Comparison of ENCODE assay signal across 17 cellular contexts in the genomic region with DNA sequence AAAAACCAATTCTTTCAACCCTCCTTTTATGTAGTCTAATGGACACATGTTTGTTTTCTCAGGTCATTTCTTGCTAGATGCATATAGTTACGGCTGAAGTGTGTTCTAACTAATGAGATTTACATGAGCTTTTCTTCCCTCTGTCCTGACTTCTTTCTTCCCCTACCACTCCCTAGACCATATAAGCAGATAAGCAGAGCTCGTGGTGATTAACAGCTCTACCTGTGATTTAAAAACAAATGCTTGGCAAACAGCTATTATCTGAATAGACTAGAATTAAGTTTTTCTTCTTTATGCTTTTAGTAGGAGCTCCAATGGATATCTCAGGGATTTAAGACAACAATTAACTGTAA. TPM values are rescaled to one million over a fixed set of nuclear protein-coding genes. Genes with fewer than 3 reads are reported as not detected.
DNase-seq lines count a peak whose midpoint lies in the region; FAIRE-seq and TF ChIP-seq lines count a peak whose summit lies in the region.
"Had no signal": no experiment of that assay in that cellular context is flagged by ENCODE, and none has a peak within 500 bp of the region (broad histone marks: within the 10 kb centered on the region; RNA-seq: fewer than 3 reads in every experiment).

No MANE protein-coding gene starts in this region.

- H4K20me1 ChIP-seq in endothelial cell of umbilical vein (replicated peaks; ENCODE audit: control insufficient read depth, extremely low read depth, insufficient read depth, low read length) (peaks cover 22% of the 10 kb centered on the region), osteoblast (ENCODE audit: insufficient read depth, low read length) (peaks cover 82% of the 10 kb centered on the region)

- no peak for TF ChIP-seq POLR2A in endothelial cell of umbilical vein (IDR thresholded peaks at IDR 0.05; ENCODE audit: low read depth, low read length)

- H3K79me2 ChIP-seq in ACC112 (ENCODE audit: control insufficient read depth, insufficient read depth, low read length, unreplicated experiment) (peaks cover 86% of the 10 kb centered on the region), endothelial cell of umbilical vein (ENCODE audit: control insufficient read depth, insufficient read depth, low read length) (peaks cover 94% of the 10 kb centered on the region), osteoblast (ENCODE audit: insufficient read depth, low read length) (peaks cover 97% of the 10 kb centered on the region)

- no peak overlapping the region for H3K9ac ChIP-seq in endothelial cell of umbilical vein (replicated peaks; ENCODE audit: extremely low read depth, insufficient read depth, low read length)

- H3K36me3 ChIP-seq in ACC112 (ENCODE audit: insufficient read depth, low read length) (peaks cover 34% of the 10 kb centered on the region), endothelial cell of umbilical vein (ENCODE audit: control insufficient read depth in 2 of 2, extremely low read depth in 1 of 2, insufficient read depth in 2 of 2, low read length in 2 of 2) (peaks cover 22 to 25% of the 10 kb centered on the region in 2 experiments), osteoblast (ENCODE audit: insufficient read depth, low read length) (peaks cover 51% of the 10 kb centered on the region), BE2C (peaks cover 33% of the 10 kb centered on the region)

- dilution Hi-C loops in endothelial cell of umbilical vein (cut with MboI; ENCODE audit: extremely low pct_ligation_motif_present, low sequenced_read_pairs) = no loop called here

- peak; percentile 78 for DNase-seq in NCI-H82 (lab: John Stamatoyannopoulos, UW)
- no peak for DNase-seq in endothelial cell of umbilical vein (ENCODE audit: low read depth, low spot score)
- DNase-seq in osteoblast (ENCODE audit: insufficient read length, low spot score, missing footprints) = no peak
- DNase-seq in stimulated activated naive CD4-positive, alpha-beta T cell treated with Interleukin-2 at 50 U/mL for 16 hours (lab: John Stamatoyannopoulos, UW) = no peak
- no peak for DNase-seq in BE2C
- DNase-seq in cerebellar nuclear complex (lab: John Stamatoyannopoulos, UW) = no peak
- DNase-seq in C1 segment of cervical spinal cord (lab: John Stamatoyannopoulos, UW) = no peak
- DNase-seq: activated CD8-positive, alpha-beta memory T cell treated with anti-CD3 and anti-CD28 coated beads, Interleukin-2, amount 50 U/mL, for 48 hours; heart right ventricle; kidney; NCI-H2029; NCI-H526; Peyer's patch; psoas muscle; stimulated activated CD4-positive, alpha-beta T cell treated with anti-CD3 and anti-CD28 coated beads, Interleukin-1b, Interleukin-23, amount 100 ng/mL, for 48 hours had no signal

- POLR2A ChIA-PET in endothelial cell of umbilical vein (lab: Charles Lee) = no interaction called here

- FAIRE-seq in endothelial cell of umbilical vein (lab: Jason Lieb, UNC) = no peak
- FAIRE-seq: H1, kidney had no signal

- no peak overlapping the region for H3K4me3 ChIP-seq in ACC112 (ENCODE audit: low read depth, low read length)
- no peak overlapping the region for H3K4me3 ChIP-seq in endothelial cell of umbilical vein (replicated peaks in 1 of 3; ENCODE audit: insufficient read depth in 1 of 3, low read depth in 1 of 3, low read length in 3 of 3)
- no peak overlapping the region for H3K4me3 ChIP-seq in osteoblast (ENCODE audit: insufficient read depth, low read length)
- H3K4me3 ChIP-seq in BE2C (ENCODE audit: low read depth, low read length) = no peak overlapping the region
- H3K4me3 ChIP-seq: heart right ventricle, Peyer's patch, psoas muscle had no signal

- H3K27ac ChIP-seq in ACC112 (ENCODE audit: low read depth, low read length) (peak overlapping the region; percentile 29; the same call in 1 of the 2 replicates), endothelial cell of umbilical vein (ENCODE audit: insufficient read depth, low read depth, low read length) (peak overlapping the region; percentile 31), osteoblast (ENCODE audit: low read depth, low read length) (peak overlapping the region; percentile 52)
- H3K27ac ChIP-seq: heart right ventricle, psoas muscle had no signal

- H3K4me2 ChIP-seq in endothelial cell of umbilical vein (ENCODE audit: insufficient read depth, low read length) (no peak overlapping the region), osteoblast (ENCODE audit: insufficient read depth, low read length) (peak overlapping the region; percentile 37)

- no peaks in the 10 kb centered on the region for H3K27me3 ChIP-seq in ACC112 (ENCODE audit: insufficient read depth, low read length)
- H3K27me3 ChIP-seq in endothelial cell of umbilical vein (ENCODE audit: control insufficient read depth in 2 of 2, insufficient read depth in 2 of 2, low read length in 2 of 2) = no peaks in the 10 kb centered on the region
- no peaks in the 10 kb centered on the region for H3K27me3 ChIP-seq in osteoblast (ENCODE audit: insufficient read depth, low read length)
- H3K27me3 ChIP-seq in BE2C = no peaks in the 10 kb centered on the region
- H3K27me3 ChIP-seq: heart right ventricle, Peyer's patch had no signal

- TF ChIP-seq CTCF in endothelial cell of umbilical vein (IDR thresholded peaks at IDR 0.05; ENCODE audit: extremely low read depth in 1 of 2, insufficient read depth in 1 of 2, low read depth in 1 of 2, low read length in 2 of 2) (no peak), osteoblast (IDR thresholded peaks at IDR 0.05; ENCODE audit: extremely low read depth, low read depth, low read length) (no peak), BE2C (IDR thresholded peaks at IDR 0.05; ENCODE audit: low read depth, low read length) (no peak)

- H3K9me3 ChIP-seq in endothelial cell of umbilical vein (replicated peaks; ENCODE audit: control insufficient read depth, insufficient read depth, low read length) (no peaks in the 10 kb centered on the region), osteoblast (ENCODE audit: low read depth, low read length) (no peaks in the 10 kb centered on the region), BE2C (no peaks in the 10 kb centered on the region)
- H3K9me3 ChIP-seq: heart right ventricle, Peyer's patch, psoas muscle had no signal

- intact Hi-C loops in endothelial cell of umbilical vein (cut with micrococcal nuclease) = no loop called here

- H3K9me1 ChIP-seq in endothelial cell of umbilical vein (replicated peaks; ENCODE audit: control insufficient read depth, extremely low read depth, insufficient read depth, low read length) = no peaks in the 10 kb centered on the region

- H2AFZ ChIP-seq in ACC112 (ENCODE audit: low read length, unreplicated experiment) (no peak overlapping the region), endothelial cell of umbilical vein (ENCODE audit: low read depth, low read length) (no peak overlapping the region), osteoblast (ENCODE audit: low read length) (no peak overlapping the region)

- H3K4me1 ChIP-seq in ACC112 (ENCODE audit: control insufficient read depth, insufficient read depth, low read length, unreplicated experiment) (peaks cover 15% of the 10 kb centered on the region), endothelial cell of umbilical vein (ENCODE audit: control insufficient read depth, extremely low read depth, insufficient read depth, low read length) (peaks cover 16% of the 10 kb centered on the region), osteoblast (ENCODE audit: insufficient read depth, low read length) (peaks cover 19% of the 10 kb centered on the region), BE2C (no peaks in the 10 kb centered on the region)

- CTCF ChIA-PET in endothelial cell of umbilical vein (lab: Charles Lee) = interaction anchor here (0.7 to 2.0 kb wide), 6 partner anchors 9 to 68 kb away, joined by 3 to 6 read pairs (median 4); no protein-coding TSS in a partner anchor

- no TSS peak for BruUV-seq in endothelial cell of umbilical vein (replicated peaks; lab: Mats Ljungman, UMichigan)

TF ChIP-seq in endothelial cell of umbilical vein, 7 proteins besides CTCF, POLR2A, EP300 and RAD21:
- TF ChIP-seq MYC (IDR thresholded peaks at IDR 0.05; ENCODE audit: low read depth, low read length) = no peak
- TF ChIP-seq, protein P1, sequence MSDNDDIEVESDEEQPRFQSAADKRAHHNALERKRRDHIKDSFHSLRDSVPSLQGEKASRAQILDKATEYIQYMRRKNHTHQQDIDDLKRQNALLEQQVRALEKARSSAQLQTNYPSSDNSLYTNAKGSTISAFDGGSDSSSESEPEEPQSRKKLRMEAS (IDR thresholded peaks at IDR 0.05; ENCODE audit: insufficient read depth, insufficient read length) = no peak
- TF ChIP-seq FOS (IDR thresholded peaks at IDR 0.05; ENCODE audit: borderline replicate concordance, insufficient read depth, low read length) = no peak
- no peak for TF ChIP-seq EZH2 (IDR thresholded peaks at IDR 0.05; ENCODE audit: borderline replicate concordance, low read depth, low read length, severe bottlenecking)
- no peak for TF ChIP-seq POLR2AphosphoS5 (IDR thresholded peaks at IDR 0.05; ENCODE audit: insufficient read depth, low read depth, low read length)
- TF ChIP-seq GATA2 (IDR thresholded peaks at IDR 0.05; ENCODE audit: insufficient read depth, insufficient read length, low read depth, low read length) = no peak
- no peak for TF ChIP-seq JUN (IDR thresholded peaks at IDR 0.05; ENCODE audit: borderline replicate concordance, insufficient read depth, insufficient read length, low read depth)

RNA-seq across cellular contexts. Expression of a gene that starts 18.6 kb away (rescaled TPM):
- total RNA-seq in endothelial cell of umbilical vein (185 and 194 TPM in 2 replicates), osteoblast (52.8 and 53.9 TPM in 2 replicates)
- 26.3 and 43.4 TPM in 2 replicates for polyA plus RNA-seq in endothelial cell of umbilical vein
- 65.7 and 69.2 TPM in 2 replicates for polyA plus RNA-seq in endothelial cell of umbilical vein (2011; cell fraction: cytosol; rRNA removed)
- polyA plus RNA-seq in endothelial cell of umbilical vein (2011; cell fraction: nucleus; rRNA removed) = 64.7 and 69.4 TPM in 2 replicates
- polyA plus RNA-seq in endothelial cell of umbilical vein (2012) = 123 and 173 TPM in 2 replicates
- polyA minus RNA-seq in endothelial cell of umbilical vein = 46.8 and 49.3 TPM in 2 replicates
- 33.3 TPM for polyA minus RNA-seq in endothelial cell of umbilical vein (2011; cell fraction: cytosol; rRNA and poly(A)+ RNA removed)
- 41.0 and 48.9 TPM in 2 replicates for polyA minus RNA-seq in endothelial cell of umbilical vein (2011; cell fraction: nucleus; rRNA and poly(A)+ RNA removed)
- 104 TPM for polyA plus RNA-seq in BE2C (2012; ENCODE audit: insufficient read depth, insufficient read length, low read depth)

RNA-seq across cellular contexts. Expression of a gene that starts 40.5 kb away (rescaled TPM):
- total RNA-seq in endothelial cell of umbilical vein (43.7 and 47.3 TPM in 2 replicates), osteoblast (4.7 and 5.6 TPM in 2 replicates)
- polyA plus RNA-seq in endothelial cell of umbilical vein = 64.3 and 78.1 TPM in 2 replicates
- 54.2 and 56.6 TPM in 2 replicates for polyA plus RNA-seq in endothelial cell of umbilical vein (2011; cell fraction: cytosol; rRNA removed)
- polyA plus RNA-seq in endothelial cell of umbilical vein (2011; cell fraction: nucleus; rRNA removed) = 39.8 and 43.8 TPM in 2 replicates
- 27.9 and 28.0 TPM in 2 replicates for polyA plus RNA-seq in endothelial cell of umbilical vein (2012)
- 42.9 and 49.2 TPM in 2 replicates for polyA minus RNA-seq in endothelial cell of umbilical vein
- 14.2 TPM for polyA minus RNA-seq in endothelial cell of umbilical vein (2011; cell fraction: cytosol; rRNA and poly(A)+ RNA removed)
- 17.8 and 18.1 TPM in 2 replicates for polyA minus RNA-seq in endothelial cell of umbilical vein (2011; cell fraction: nucleus; rRNA and poly(A)+ RNA removed)
- polyA plus RNA-seq in BE2C (2012; ENCODE audit: insufficient read depth, insufficient read length, low read depth) = 24.7 TPM
